Comparison of ENCODE assay signal across 10 cellular contexts in the genomic region with DNA sequence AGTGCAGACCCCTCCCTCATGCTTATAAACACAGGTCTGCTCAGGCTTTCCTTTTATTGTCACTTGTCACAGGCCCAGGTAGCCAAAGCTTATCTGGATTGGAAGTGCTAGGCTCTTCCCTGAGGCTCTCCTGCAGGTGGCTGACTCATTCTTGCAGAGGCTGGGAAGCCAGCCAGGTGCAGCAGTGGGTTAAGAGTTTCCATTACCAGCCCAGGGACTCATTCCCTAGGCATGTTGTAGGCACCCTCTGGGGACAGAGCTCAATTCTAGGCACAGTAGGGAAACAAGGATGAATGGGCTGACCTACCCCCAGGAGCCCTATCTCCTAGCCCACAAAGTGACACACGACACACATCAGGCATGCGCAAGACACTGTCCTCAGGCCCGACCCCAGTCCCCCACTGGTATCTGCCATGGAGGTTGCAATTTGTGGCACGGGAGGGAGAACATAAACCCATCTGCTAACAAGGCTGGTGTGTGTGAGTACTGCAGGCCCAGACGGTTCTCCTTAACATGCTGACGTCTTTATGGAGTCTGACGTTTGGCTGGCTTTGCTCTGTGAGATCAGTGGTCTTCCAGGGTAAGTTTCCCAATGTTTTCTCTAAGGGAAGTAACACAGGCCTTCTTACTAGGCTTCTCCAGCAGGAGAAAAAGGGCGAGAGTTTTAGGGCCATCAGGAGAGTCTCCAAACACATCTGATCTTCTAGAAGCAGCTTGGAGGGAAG.
DNase-seq lines count a peak whose midpoint lies in the region; ATAC-seq and TF ChIP-seq lines count a peak whose summit lies in the region.
"Had no signal": no experiment of that assay in that cellular context is flagged by ENCODE, and none has a peak within 500 bp of the region (broad histone marks: within the 10 kb centered on the region; RNA-seq: fewer than 3 reads in every experiment).

No MANE protein-coding gene starts in this region.

- ATAC-seq in lung (ENCODE audit: insufficient read depth, low FRiP score) = peak; percentile 54
- ATAC-seq in HG03457 (IDR thresholded peaks at IDR 0.05; ENCODE audit: unreplicated experiment) = no peak
- ATAC-seq in T-helper 17 cell = no peak
- no peak for ATAC-seq in GM21619 (IDR thresholded peaks at IDR 0.05; ENCODE audit: unreplicated experiment)

- H3K27me3 ChIP-seq in lung (ENCODE audit: control insufficient read depth, insufficient read depth) = no peaks in the 10 kb centered on the region

- H3K4me3 Mint-ChIP-seq in MCF 10A (ENCODE audit: unreplicated experiment) (no peak overlapping the region), T-helper 17 cell (no peak overlapping the region)

- H3K27me3 Mint-ChIP-seq in MCF 10A (ENCODE audit: insufficient read depth, unreplicated experiment) = no peaks in the 10 kb centered on the region
- H3K27me3 Mint-ChIP-seq in T-helper 17 cell = peaks cover 21% of the 10 kb centered on the region

- H3K9me3 Mint-ChIP-seq in MCF 10A (ENCODE audit: unreplicated experiment) = no peaks in the 10 kb centered on the region

- H3K9me3 ChIP-seq in lung (ENCODE audit: control insufficient read depth in 2 of 2, insufficient read depth in 1 of 2, low read length in 1 of 2) (no peaks in the 10 kb centered on the region), T-helper 17 cell (ENCODE audit: control insufficient read depth, low read length, poor library complexity, severe bottlenecking) (no peaks in the 10 kb centered on the region)

- CTCF ChIA-PET in MCF 10A (lab: Yijun Ruan, JAX) = interaction anchor here (0.7 to 1.3 kb wide), 4 partner anchors 12 to 174 kb away, joined by 3 read pairs; no protein-coding TSS in a partner anchor

- H3K4me3 ChIP-seq in lung = no peak overlapping the region

- H3K4me1 ChIP-seq in lung (ENCODE audit: control insufficient read depth in 2 of 2, insufficient read depth in 2 of 2, low read length in 2 of 2) = peaks cover 3 to 7% of the 10 kb centered on the region in 2 donors

- WGBS in lung, 2 donors = 85 to 88% methylated on average over 8 of the region's 8 CpGs

- H3K4me1 Mint-ChIP-seq in MCF 10A (ENCODE audit: insufficient read depth, unreplicated experiment) = peaks cover 20% of the 10 kb centered on the region
- peaks cover 4% of the 10 kb centered on the region for H3K4me1 Mint-ChIP-seq in T-helper 17 cell

- POLR2A ChIA-PET in MCF 10A (lab: Yijun Ruan, JAX) = interaction anchor here (0.7 to 1.6 kb wide), 9 partner anchors 10 to 157 kb away, joined by 3 to 5 read pairs (median 4); no protein-coding TSS in a partner anchor

- H3K36me3 Mint-ChIP-seq in MCF 10A (ENCODE audit: insufficient read depth, unreplicated experiment) (no peaks in the 10 kb centered on the region), T-helper 17 cell (ENCODE audit: low read depth) (no peaks in the 10 kb centered on the region)

- H3K27ac Mint-ChIP-seq in MCF 10A (ENCODE audit: low read depth, unreplicated experiment) = no peak overlapping the region
- no peak overlapping the region for H3K27ac Mint-ChIP-seq in T-helper 17 cell

- peak overlapping the region; percentile 32 for H3K27ac ChIP-seq in C4-2B
- H3K27ac ChIP-seq in lung (ENCODE audit: low read depth in 1 of 2, low read length in 1 of 2) = no peak overlapping the region

- BruUV-seq in MCF 10A (replicated peaks; lab: Mats Ljungman, UMichigan) = no TSS peak

- DNase-seq in NCI-H2081 (lab: John Stamatoyannopoulos, UW) (peak; percentile 62 to 87), MCF 10A (ENCODE audit: unreplicated experiment) (peak; percentile 90), lung (ENCODE audit: low spot score) (peak; percentile 75), T-helper 17 cell (no peak)
- no peak for DNase-seq in stimulated activated CD4-positive, alpha-beta T cell treated with anti-CD3 and anti-CD28 coated beads, Interleukin-1b, Interleukin-23, amount 100 ng/mL, for 48 hours
- DNase-seq: activated CD8-positive, alpha-beta memory T cell treated with anti-CD3 and anti-CD28 coated beads, Interleukin-2, amount 50 U/mL, for 4 hours; GF-D8 had no signal

- no peaks in the 10 kb centered on the region for H3K36me3 ChIP-seq in lung (ENCODE audit: control insufficient read depth in 2 of 2, insufficient read depth in 2 of 2, low read length in 2 of 2)

- intact Hi-C loops in MCF 10A (cut with micrococcal nuclease) = loop anchor here (1.0 kb wide), 1 partner anchor 11 kb away; no protein-coding TSS in a partner anchor

- TF ChIP-seq CTCF in C4-2B (conservative IDR thresholded peaks at IDR 0.05) (no peak), MCF 10A (IDR thresholded peaks at IDR 0.05; ENCODE audit: unreplicated experiment) (no peak), lung (IDR thresholded peaks at IDR 0.05; ENCODE audit: control extremely low read depth, extremely low read depth) (no peak)

Comparison
In these comparisons a context has a peak if more than half of its experiments do, and no peak if none do; other contexts are left out.
1. DNase-seq: peak in NCI-H2081 (2 of 2), MCF 10A (single experiment) and lung (single experiment); none in stimulated activated CD4-positive, alpha-beta T cell treated with anti-CD3 and anti-CD28 coated beads, Interleukin-1b, Interleukin-23, amount 100 ng/mL, for 48 hours (single experiment) and T-helper 17 cell (0 of 3).